34 cellular contexts compared by ENCODE assay signal in genomic region chr5:180472269-180472668, GRCh38.
"Had no signal": no experiment of that assay in that cellular context is flagged by ENCODE, and none has a peak within 500 bp of the region (broad histone marks: within the 10 kb centered on the region; RNA-seq: fewer than 3 reads in every experiment).

No MANE protein-coding gene starts in this region.

- H3K27me3 Mint-ChIP-seq: brain had no signal

- H3K4me1 Mint-ChIP-seq: activated B cell treated with CpG ODN at 0.5 μM for 24 hours; activated T-helper 17 cell treated with anti-CD3 and anti-CD28 coated beads, Interleukin-2, amount 50 U/mL, for 72 hours; T-helper 17 cell had no signal

- H3K9me3 ChIP-seq: breast epithelium, colonic mucosa, esophagus muscularis mucosa, gastrocnemius medialis, heart right ventricle had no signal

- H3K27ac ChIP-seq: breast epithelium, cardiac muscle cell, colonic mucosa, esophagus muscularis mucosa, foreskin keratinocyte, gastrocnemius medialis, heart right ventricle, hepatocyte, WERI-Rb-1 had no signal

- ATAC-seq: activated CD4-positive, CD25-positive, alpha-beta regulatory T cell treated with anti-CD3 and anti-CD28 coated beads, Interleukin-2, amount 50 U/mL, for 24 hours; activated CD8-positive, alpha-beta T cell treated with anti-CD3 and anti-CD28 coated beads for 36 hours; activated T-cell treated with anti-CD3 and anti-CD28 coated beads, Interleukin-2, amount 50 U/mL, for 4 hours; activated T-helper 17 cell treated with anti-CD3 and anti-CD28 coated beads, Interleukin-2, amount 50 U/mL, for 72 hours; foreskin keratinocyte; gastrocnemius medialis; T-helper 17 cell had no signal

- FAIRE-seq: endometrium had no signal

- H3K27me3 ChIP-seq: breast epithelium, cardiac muscle cell, colonic mucosa, gastrocnemius medialis had no signal

- H3K4me3 Mint-ChIP-seq: activated B cell treated with CpG ODN at 0.5 μM for 24 hours; activated CD8-positive, alpha-beta T cell treated with anti-CD3 and anti-CD28 coated beads for 36 hours; activated naive CD8-positive, alpha-beta T cell; activated T-cell treated with anti-CD3 and anti-CD28 coated beads, Interleukin-2, amount 50 U/mL, for 4 hours; activated T-helper 17 cell treated with anti-CD3 and anti-CD28 coated beads, Interleukin-2, amount 50 U/mL, for 72 hours; brain; T-helper 17 cell; T-helper 2 cell treated with Interferon-gamma antibody and Interleukin-4, amounts not matched to agents 5 μg/mL and 100 μg/mL, for 36 hours had no signal

- H3K36me3 Mint-ChIP-seq: activated naive CD8-positive, alpha-beta T cell; brain had no signal

- H3K9me3 Mint-ChIP-seq: activated B cell treated with CpG ODN at 0.5 μM for 24 hours; activated CD8-positive, alpha-beta T cell treated with anti-CD3 and anti-CD28 coated beads for 36 hours; activated T-cell treated with anti-CD3 and anti-CD28 coated beads, Interleukin-2, amount 50 U/mL, for 4 hours; activated T-helper 17 cell treated with anti-CD3 and anti-CD28 coated beads, Interleukin-2, amount 50 U/mL, for 72 hours; brain; T-helper 2 cell treated with Interferon-gamma antibody and Interleukin-4, amounts not matched to agents 5 μg/mL and 100 μg/mL, for 36 hours had no signal

- H3K27ac Mint-ChIP-seq: activated B cell treated with CpG ODN at 0.5 μM for 24 hours; activated CD8-positive, alpha-beta T cell treated with anti-CD3 and anti-CD28 coated beads for 36 hours; activated naive CD8-positive, alpha-beta T cell; activated T-helper 17 cell treated with anti-CD3 and anti-CD28 coated beads, Interleukin-2, amount 50 U/mL, for 72 hours; brain; T-helper 17 cell; T-helper 2 cell treated with Interferon-gamma antibody and Interleukin-4, amounts not matched to agents 5 μg/mL and 100 μg/mL, for 36 hours had no signal

- H3K4me3 ChIP-seq: breast epithelium, cardiac muscle cell, colonic mucosa, esophagus muscularis mucosa, gastrocnemius medialis, heart right ventricle, hepatocyte had no signal

- H3K36me3 ChIP-seq: breast epithelium, cardiac muscle cell, colonic mucosa, esophagus muscularis mucosa, gastrocnemius medialis, heart right ventricle, WERI-Rb-1 had no signal

- H3K4me1 ChIP-seq: breast epithelium, colonic mucosa, foreskin keratinocyte, gastrocnemius medialis had no signal

- DNase-seq: activated B cell treated with CpG ODN at 0.5 μM for 24 hours; activated CD4-positive, alpha-beta T cell treated with anti-CD3 and anti-CD28 coated beads for 48 hours; activated CD4-positive, alpha-beta T cell treated with anti-CD3 and anti-CD28 coated beads, Interleukin-2, amount 50 U/mL, for 1 hour; activated CD4-positive, alpha-beta T cell treated with anti-CD3 and anti-CD28 coated beads, Interleukin-2, amount 50 U/mL, for 48 hours; activated CD8-positive, alpha-beta memory T cell treated with anti-CD3 and anti-CD28 coated beads for 24 hours; activated CD8-positive, alpha-beta T cell treated with anti-CD3 and anti-CD28 coated beads for 36 hours; activated effector memory CD4-positive, alpha-beta T cell treated with Interleukin-2 at 50 U/mL for 16 hours; activated gamma-delta T cell treated with Interleukin-2 at 50 U/mL for 16 hours; activated naive CD4-positive, alpha-beta T cell treated with anti-CD3 and anti-CD28 coated beads, Interleukin-2, amount 50 U/mL, for 16 hours; activated naive CD4-positive, alpha-beta T cell treated with Interleukin-2 at 50 U/mL for 16 hours; activated T-cell treated with anti-CD3 and anti-CD28 coated beads, Interleukin-2, amount 50 U/mL, for 4 hours; amniotic stem cell; central memory CD4-positive, alpha-beta T cell; cerebellar nuclear complex; colonic mucosa; effector CD8-positive, alpha-beta T cell; erythroblast; foreskin keratinocyte; gastrocnemius medialis; glutamatergic neuron; heart right ventricle; T-helper 17 cell; T1000; WERI-Rb-1 had no signal
